Comparison of ENCODE assay signal across 24 cellular contexts in the genomic region with DNA sequence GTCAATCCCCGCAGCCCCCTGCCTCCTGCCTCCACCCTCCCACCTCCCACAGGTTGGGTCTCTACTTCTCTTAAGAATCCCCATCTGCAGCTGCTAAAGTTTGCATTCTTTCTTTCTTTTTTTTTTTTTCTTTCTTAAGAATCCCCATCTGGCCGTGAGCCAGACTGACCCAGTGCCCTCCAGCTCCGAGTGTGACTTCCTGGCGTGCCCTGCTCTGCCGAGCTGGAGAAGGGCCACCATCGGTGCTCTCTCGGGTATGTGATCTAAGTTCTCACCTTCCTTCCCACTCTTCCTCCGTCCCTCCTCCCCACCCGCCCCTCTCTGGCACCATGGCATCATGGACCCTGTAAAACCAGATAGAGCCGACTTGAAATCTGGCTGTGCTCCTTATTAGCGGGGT.
"Had no signal": no experiment of that assay in that cellular context is flagged by ENCODE, and none has a peak within 500 bp of the region (broad histone marks: within the 10 kb centered on the region; RNA-seq: fewer than 3 reads in every experiment).

No MANE protein-coding gene starts in this region.

- H3K4me3 ChIP-seq: adrenal gland, ascending aorta, colonic mucosa, esophagus squamous epithelium, gastrocnemius medialis, right atrium auricular region, skin epidermis, uterus had no signal

- H3K4me1 Mint-ChIP-seq: central memory CD8-positive, alpha-beta T cell had no signal

- H3K9me3 ChIP-seq: adrenal gland, ascending aorta, colonic mucosa, esophagus squamous epithelium, gastrocnemius medialis, right atrium auricular region, uterus had no signal

- H3K9me3 Mint-ChIP-seq: activated T-helper 17 cell treated with anti-CD3 and anti-CD28 coated beads, Interleukin-2, amount 50 U/mL, for 72 hours; central memory CD8-positive, alpha-beta T cell; endodermal cell; naive B cell; stimulated activated memory B cell treated with anti-CD40 and anti-IgM and Interleukin-4, amounts not matched to agents 10 μg/mL and 1 μg/mL and 100 μg/mL, for 72 hours; WTC11 had no signal

- H3K36me3 ChIP-seq: adrenal gland, ascending aorta, colonic mucosa, esophagus squamous epithelium, gastrocnemius medialis, right atrium auricular region, uterus had no signal

- ATAC-seq: activated T-helper 17 cell treated with anti-CD3 and anti-CD28 coated beads, Interleukin-2, amount 50 U/mL, for 72 hours; gastrocnemius medialis; left cardiac atrium; stimulated activated memory B cell treated with anti-CD40 and anti-IgM and Interleukin-4, amounts not matched to agents 10 μg/mL and 1 μg/mL and 100 μg/mL, for 72 hours; WTC11 had no signal

- DNase-seq: activated naive CD4-positive, alpha-beta T cell; activated T-cell treated with anti-CD3 and anti-CD28 coated beads, Interleukin-2, amount 50 U/mL, for 1 hour; colonic mucosa; esophagus squamous epithelium; gastrocnemius medialis; head of caudate nucleus; hypothalamus; left cardiac atrium; mesendoderm; naive B cell; stimulated activated CD4-positive, alpha-beta T cell treated with anti-CD3 and anti-CD28 coated beads, Interleukin-2, amount 100 ng/mL, for 24 hours; T-helper 9 cell; trophoblast cell; uterus had no signal

- H3K4me3 Mint-ChIP-seq: activated naive CD8-positive, alpha-beta T cell; activated T-helper 17 cell treated with anti-CD3 and anti-CD28 coated beads, Interleukin-2, amount 50 U/mL, for 72 hours; central memory CD8-positive, alpha-beta T cell; endodermal cell; stimulated activated memory B cell treated with anti-CD40 and anti-IgM and Interleukin-4, amounts not matched to agents 10 μg/mL and 1 μg/mL and 100 μg/mL, for 72 hours; WTC11 had no signal

- H3K27ac ChIP-seq: adrenal gland, ascending aorta, colonic mucosa, esophagus squamous epithelium, gastrocnemius medialis, right atrium auricular region, skin epidermis, uterus had no signal

- H3K27me3 ChIP-seq: adrenal gland, ascending aorta, colonic mucosa, gastrocnemius medialis, right atrium auricular region, uterus had no signal

- H3K27ac Mint-ChIP-seq: activated naive CD8-positive, alpha-beta T cell; activated T-helper 17 cell treated with anti-CD3 and anti-CD28 coated beads, Interleukin-2, amount 50 U/mL, for 72 hours; endodermal cell; stimulated activated memory B cell treated with anti-CD40 and anti-IgM and Interleukin-4, amounts not matched to agents 10 μg/mL and 1 μg/mL and 100 μg/mL, for 72 hours; WTC11 had no signal

- H3K36me3 Mint-ChIP-seq: activated naive CD8-positive, alpha-beta T cell; naive B cell; stimulated activated memory B cell treated with anti-CD40 and anti-IgM and Interleukin-4, amounts not matched to agents 10 μg/mL and 1 μg/mL and 100 μg/mL, for 72 hours; WTC11 had no signal

- H3K4me1 ChIP-seq: adrenal gland, ascending aorta, colonic mucosa, uterus had no signal
